9 cellular contexts compared by ENCODE assay signal in genomic region chr17:17683710-17684365, GRCh38. TPM values are rescaled to one million over a fixed set of nuclear protein-coding genes. Genes with fewer than 3 reads are reported as not detected.
DNase-seq lines count a peak whose midpoint lies in the region; TF ChIP-seq lines count a peak whose summit lies in the region.
"Had no signal": no experiment of that assay in that cellular context is flagged by ENCODE, and none has a peak within 500 bp of the region (broad histone marks: within the 10 kb centered on the region; RNA-seq: fewer than 3 reads in every experiment).

No MANE protein-coding gene starts in this region.

- no peak overlapping the region for H2AFZ ChIP-seq in smooth muscle cell (ENCODE audit: low read depth)

- peaks cover 17% of the 10 kb centered on the region for H3K4me1 ChIP-seq in smooth muscle cell (ENCODE audit: low read depth)

- peak overlapping the region; percentile 96 for H3K4me3 ChIP-seq in GM12875 (ENCODE audit: low read depth, low read length)
- no peak overlapping the region; the same call in 1 of the 2 replicates for H3K4me3 ChIP-seq in WERI-Rb-1 (ENCODE audit: low read depth, low read length)
- H3K4me3 ChIP-seq in fibroblast of the aortic adventitia (ENCODE audit: low read depth, low read length) = peak overlapping the region; percentile 77
- H3K4me3 ChIP-seq in smooth muscle cell = peak overlapping the region; percentile 92

- peak overlapping the region; percentile 99 for H3K9ac ChIP-seq in smooth muscle cell (ENCODE audit: low read depth)

- WGBS in smooth muscle cell (ENCODE audit: low lambda C conversion rate) = 43% methylated on average over 7 of the region's 7 CpGs

- H3K9me3 ChIP-seq in WERI-Rb-1 (ENCODE audit: severe bottlenecking) = no peaks in the 10 kb centered on the region
- H3K9me3 ChIP-seq in smooth muscle cell (replicated peaks; ENCODE audit: low read depth) = no peaks in the 10 kb centered on the region

- H4K20me1 ChIP-seq in smooth muscle cell (ENCODE audit: low read depth) = peaks cover 35% of the 10 kb centered on the region

- H3K36me3 ChIP-seq in WERI-Rb-1 (peaks cover 34% of the 10 kb centered on the region), smooth muscle cell (ENCODE audit: low read depth) (no peaks in the 10 kb centered on the region)

- H3K27ac ChIP-seq in WERI-Rb-1 (peak overlapping the region; percentile 97), smooth muscle cell (ENCODE audit: low read depth) (peak overlapping the region; percentile 99)

- peaks cover 65% of the 10 kb centered on the region for H3K79me2 ChIP-seq in smooth muscle cell (ENCODE audit: low read depth)

- DNase-seq in WERI-Rb-1 = no peak
- peak; percentile 11 for DNase-seq in fibroblast of the aortic adventitia (ENCODE audit: low read depth)
- no peak for DNase-seq in smooth muscle cell (lab: John Stamatoyannopoulos, UW; ENCODE audit: unreplicated experiment)
- no peak for DNase-seq in HCEC 1CT
- no peak for DNase-seq in HK-2 (ENCODE audit: unreplicated experiment)
- DNase-seq in activated CD4-positive, alpha-beta T cell treated with anti-CD3 and anti-CD28 coated beads, Interleukin-2, amount 50 U/mL, for 48 hours = no peak
- DNase-seq in GM13976 (ENCODE audit: low spot score) = no peak
- DNase-seq: NCI-H524 had no signal

- H3K4me2 ChIP-seq in smooth muscle cell = peak overlapping the region; percentile 98

- H3K27me3 ChIP-seq in WERI-Rb-1 (ENCODE audit: insufficient read depth, low read depth, severe bottlenecking) (no peaks in the 10 kb centered on the region), smooth muscle cell (ENCODE audit: low read depth) (no peaks in the 10 kb centered on the region)

- TF ChIP-seq CTCF in GM12875 (IDR thresholded peaks at IDR 0.05; ENCODE audit: borderline replicate concordance, insufficient read depth, low read depth, low read length) (no peak), WERI-Rb-1 (IDR thresholded peaks at IDR 0.05; ENCODE audit: low read depth, low read length) (no peak), fibroblast of the aortic adventitia (IDR thresholded peaks at IDR 0.05; ENCODE audit: insufficient read depth, low read length) (no peak), smooth muscle cell (IDR thresholded peaks at IDR 0.05; ENCODE audit: borderline replicate concordance, insufficient read depth, poor library complexity, severe bottlenecking) (no peak), GM13976 (IDR thresholded peaks at IDR 0.05; ENCODE audit: borderline replicate concordance, control extremely low read depth, extremely low read depth, insufficient read depth, missing control alignments) (no peak)

- in situ Hi-C loops in GM13976 (cut with MboI; ENCODE audit: low sequenced_read_pairs, unreplicated experiment) = loop anchor here (10.0 kb wide), 1 partner anchor 351 kb away; the partner anchor contains the start of genes ATPAF2 and GID4

- peaks cover 28% of the 10 kb centered on the region for H3F3A ChIP-seq in smooth muscle cell (ENCODE audit: low read depth)

RNA-seq across cellular contexts. Expression of gene RAI1, which starts 2.6 kb away (rescaled TPM):
- total RNA-seq in fibroblast of the aortic adventitia (ENCODE audit: low replicate concordance) = 7.5 and 9.1 TPM in 2 replicates
- 11.1 and 12.2 TPM in 2 replicates for total RNA-seq in smooth muscle cell
- polyA plus RNA-seq in smooth muscle cell = 17.6 and 19.2 TPM in 2 replicates
